In the genomic region with DNA sequence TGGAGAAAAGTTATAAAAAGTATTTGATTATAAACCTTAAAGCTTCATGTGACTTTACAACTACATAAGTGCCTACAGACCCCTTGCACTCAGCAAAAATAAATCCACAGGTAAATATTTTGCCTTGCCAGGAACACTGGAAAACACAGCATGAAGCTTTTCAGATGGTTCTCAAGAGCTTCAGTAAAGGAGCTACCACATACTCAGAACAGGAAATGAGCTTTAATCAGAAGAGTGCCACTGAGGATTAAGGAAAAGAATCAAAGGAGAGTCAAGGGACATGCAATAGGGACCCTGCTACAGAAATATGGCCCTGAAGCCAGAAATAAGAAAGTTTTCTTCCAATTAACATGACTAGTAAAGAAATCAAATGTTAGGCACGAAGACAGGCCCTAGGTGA, we compare ENCODE assay signal across 10 cellular contexts.
A peak's percentile ranks its signal among the peaks of the same experiment; 100 is the strongest.
DNase-seq lines count a peak whose midpoint lies in the region; ATAC-seq and TF ChIP-seq lines count a peak whose summit lies in the region.
"Had no signal": no experiment of that assay in that cellular context is flagged by ENCODE, and none has a peak within 500 bp of the region (broad histone marks: within the 10 kb centered on the region; RNA-seq: fewer than 3 reads in every experiment).

No MANE protein-coding gene starts in this region.

- no peak for DNase-seq in AG10803 (ENCODE audit: low read depth)
- no peak for DNase-seq in activated naive CD8-positive, alpha-beta T cell treated with anti-CD3 and anti-CD28 coated beads, Interleukin-2, amount 50 U/mL, for 24 hours
- DNase-seq in NCI-H2081 (lab: John Stamatoyannopoulos, UW) = no peak
- DNase-seq: islet precursor cell, retina had no signal

- H3K36me3 ChIP-seq in mucosa of rectum (ENCODE audit: control insufficient read depth in 2 of 2, insufficient read depth in 2 of 2, low read length in 2 of 2) = peaks cover 17 to 22% of the 10 kb centered on the region in 2 donors

- H3K9me3 Mint-ChIP-seq in activated naive CD8-positive, alpha-beta T cell treated with anti-CD3 and anti-CD28 coated beads, Interleukin-2, amount 50 U/mL, for 24 hours = peaks cover 4% of the 10 kb centered on the region

- peak overlapping the region; percentile 94 for H3K27ac Mint-ChIP-seq in activated naive CD8-positive, alpha-beta T cell treated with anti-CD3 and anti-CD28 coated beads, Interleukin-2, amount 50 U/mL, for 24 hours

- peaks cover 0 to 3% of the 10 kb centered on the region in 2 donors for H3K4me1 ChIP-seq in mucosa of rectum (ENCODE audit: control insufficient read depth in 2 of 2, insufficient read depth in 2 of 2, low read length in 2 of 2)

- peak overlapping the region in 1 of 2 donors; percentile 51 for H3K9ac ChIP-seq in mucosa of rectum (ENCODE audit: low read depth in 1 of 2, low read length in 2 of 2)

- ATAC-seq in GM18867 (IDR thresholded peaks at IDR 0.05; ENCODE audit: unreplicated experiment) (peak; percentile 20), HG03521 (IDR thresholded peaks at IDR 0.05; ENCODE audit: unreplicated experiment) (no peak), HG02610 (IDR thresholded peaks at IDR 0.05; ENCODE audit: unreplicated experiment) (no peak), GM19455 (IDR thresholded peaks at IDR 0.05; ENCODE audit: unreplicated experiment) (no peak)
- peak; percentile 50 for ATAC-seq in activated naive CD8-positive, alpha-beta T cell treated with anti-CD3 and anti-CD28 coated beads, Interleukin-2, amount 50 U/mL, for 24 hours

- H3K4me3 ChIP-seq in AG10803 (ENCODE audit: low read length) = 0 out of 2 replicates have a peak overlapping the region, but pooled peaks have one; percentile 11
- H3K4me3 ChIP-seq in mucosa of rectum (ENCODE audit: low read length in 2 of 2) = peak overlapping the region; percentile 56 to 73

- H3K36me3 Mint-ChIP-seq in activated naive CD8-positive, alpha-beta T cell treated with anti-CD3 and anti-CD28 coated beads, Interleukin-2, amount 50 U/mL, for 24 hours (ENCODE audit: low read depth) = peaks cover 34% of the 10 kb centered on the region

- H3K27me3 ChIP-seq in mucosa of rectum (ENCODE audit: control insufficient read depth in 2 of 2, insufficient read depth in 2 of 2, low read length in 2 of 2) = no peaks in the 10 kb centered on the region

- H3K27ac ChIP-seq in mucosa of rectum (ENCODE audit: low read depth in 2 of 2, low read length in 2 of 2) = peak overlapping the region; percentile 53 to 66

- H3K9me3 ChIP-seq in mucosa of rectum (ENCODE audit: control insufficient read depth in 2 of 2, low read length in 2 of 2) = no peaks in the 10 kb centered on the region

- peak overlapping the region; percentile 87 for H3K4me3 Mint-ChIP-seq in activated naive CD8-positive, alpha-beta T cell treated with anti-CD3 and anti-CD28 coated beads, Interleukin-2, amount 50 U/mL, for 24 hours

- H3K27me3 Mint-ChIP-seq in activated naive CD8-positive, alpha-beta T cell treated with anti-CD3 and anti-CD28 coated beads, Interleukin-2, amount 50 U/mL, for 24 hours = no peaks in the 10 kb centered on the region

- no peak for TF ChIP-seq CTCF in AG10803 (conservative IDR thresholded peaks at IDR 0.05; ENCODE audit: low read length)

- H3K4me1 Mint-ChIP-seq in activated naive CD8-positive, alpha-beta T cell treated with anti-CD3 and anti-CD28 coated beads, Interleukin-2, amount 50 U/mL, for 24 hours = peaks cover 46% of the 10 kb centered on the region

Comparison
In these comparisons a context has a peak if more than half of its experiments do, and no peak if none do; other contexts are left out.
1. ATAC-seq: peak in GM18867 (single experiment) and activated naive CD8-positive, alpha-beta T cell treated with anti-CD3 and anti-CD28 coated beads, Interleukin-2, amount 50 U/mL, for 24 hours (single experiment); none in HG03521 (single experiment), HG02610 (single experiment) and GM19455 (single experiment).